ENCODE assay signal across 9 cellular contexts in the genomic region with DNA sequence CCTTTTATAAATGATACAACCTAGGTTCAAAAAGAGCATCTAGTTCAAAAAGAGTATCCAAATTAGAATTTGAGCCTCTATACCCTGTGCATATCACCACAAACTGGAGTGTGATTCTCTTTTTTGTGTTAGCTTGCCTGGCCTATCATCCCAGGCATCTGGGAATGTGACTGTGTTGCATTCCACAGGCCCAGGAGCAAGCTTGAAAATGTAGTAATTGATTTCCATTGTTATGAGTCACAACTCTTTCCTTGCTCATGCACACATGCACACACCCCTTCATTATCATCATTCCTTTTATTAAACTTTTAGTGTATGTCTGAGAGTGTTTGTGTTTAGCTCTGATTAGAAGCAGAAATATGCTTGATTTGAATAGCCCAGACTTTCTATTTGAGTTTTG.
DNase-seq lines count a peak whose midpoint lies in the region; ATAC-seq, FAIRE-seq and TF ChIP-seq lines count a peak whose summit lies in the region.
"Had no signal": no experiment of that assay in that cellular context is flagged by ENCODE, and none has a peak within 500 bp of the region (broad histone marks: within the 10 kb centered on the region; RNA-seq: fewer than 3 reads in every experiment).

No MANE protein-coding gene starts in this region.

- DNase-seq in cardiac muscle cell (ENCODE audit: low read depth in 1 of 2, low spot score in 1 of 2) (peak; percentile 39 to 76), right atrium auricular region (ENCODE audit: low spot score) (no peak), amniotic epithelial cell (ENCODE audit: low read depth) (peak; percentile 73), iPS-NIHi11 (ENCODE audit: low spot score) (peak; percentile 44), NCI-H1436 treated with DMSO at 0.1 percent for 48 hours (lab: John Stamatoyannopoulos, UW) (no peak), kidney (no peak)
- no peak for DNase-seq in activated CD4-positive, alpha-beta T cell treated with anti-CD3 and anti-CD28 coated beads for 48 hours
- DNase-seq: uterus had no signal

- H3K27ac ChIP-seq in cardiac muscle cell (peak overlapping the region; percentile 63), right atrium auricular region (no peak overlapping the region), kidney (ENCODE audit: low read depth in 2 of 2, low read length in 2 of 2) (no peak overlapping the region)
- H3K27ac ChIP-seq: uterus had no signal

- intact Hi-C loops in kidney (cut with DNase I): no loop called here

- no peaks in the 10 kb centered on the region for H3K27me3 ChIP-seq in cardiac muscle cell
- H3K27me3 ChIP-seq in right atrium auricular region: no peaks in the 10 kb centered on the region
- H3K27me3 ChIP-seq: uterus had no signal

- H3K9ac ChIP-seq in kidney (ENCODE audit: low read length in 2 of 2): no peak overlapping the region

- no peak for TF ChIP-seq CTCF in cardiac muscle cell (IDR thresholded peaks at IDR 0.05; ENCODE audit: low read depth, low read length)
- TF ChIP-seq CTCF in right atrium auricular region (IDR thresholded peaks at IDR 0.05): no peak
- no peak for TF ChIP-seq CTCF in kidney (IDR thresholded peaks at IDR 0.05; ENCODE audit: borderline replicate concordance, extremely low read depth, insufficient read depth)

- no peaks in the 10 kb centered on the region for H3K9me3 ChIP-seq in cardiac muscle cell (ENCODE audit: low read depth)
- H3K9me3 ChIP-seq in right atrium auricular region: no peaks in the 10 kb centered on the region
- H3K9me3 ChIP-seq in kidney (ENCODE audit: control insufficient read depth in 1 of 2, low read length in 2 of 2): no peaks in the 10 kb centered on the region
- H3K9me3 ChIP-seq: uterus had no signal

- FAIRE-seq in kidney (lab: Jason Lieb, UNC): no peak

- no peaks in the 10 kb centered on the region for H3K36me3 ChIP-seq in cardiac muscle cell
- H3K36me3 ChIP-seq in right atrium auricular region: peaks cover 19% of the 10 kb centered on the region
- peaks cover 0 to 4% of the 10 kb centered on the region in 2 donors for H3K36me3 ChIP-seq in kidney (ENCODE audit: control insufficient read depth in 1 of 2, insufficient read depth in 2 of 2, low read length in 2 of 2)
- H3K36me3 ChIP-seq: uterus had no signal

- no peak for ATAC-seq in HG02678 (IDR thresholded peaks at IDR 0.05; ENCODE audit: unreplicated experiment)

- no peak overlapping the region for H3K4me3 ChIP-seq in cardiac muscle cell
- no peak overlapping the region for H3K4me3 ChIP-seq in right atrium auricular region
- no peak overlapping the region for H3K4me3 ChIP-seq in kidney (ENCODE audit: low read length in 2 of 2)
- H3K4me3 ChIP-seq: uterus had no signal

- H3K4me1 ChIP-seq in cardiac muscle cell (ENCODE audit: low read depth): peaks cover 6% of the 10 kb centered on the region
- H3K4me1 ChIP-seq in right atrium auricular region: no peaks in the 10 kb centered on the region
- H3K4me1 ChIP-seq in kidney (ENCODE audit: control insufficient read depth in 1 of 2, insufficient read depth in 1 of 2, low read depth in 1 of 2, low read length in 2 of 2): no peaks in the 10 kb centered on the region
- H3K4me1 ChIP-seq: uterus had no signal

Comparison
In these comparisons a context has a peak if more than half of its experiments do, and no peak if none do; other contexts are left out.
1. DNase-seq: peak in cardiac muscle cell (2 of 2), amniotic epithelial cell (single experiment) and iPS-NIHi11 (single experiment); none in right atrium auricular region (single experiment), activated CD4-positive, alpha-beta T cell treated with anti-CD3 and anti-CD28 coated beads for 48 hours (single experiment), NCI-H1436 treated with DMSO at 0.1 percent for 48 hours (single experiment) and kidney (single experiment).